In genomic region chr1:56444960-56445646, GRCh38 we compare ENCODE assay signal across 15 cellular contexts.
A peak's percentile ranks its signal among the peaks of the same experiment; 100 is the strongest.
DNase-seq lines count a peak whose midpoint lies in the region; ATAC-seq, FAIRE-seq and TF ChIP-seq lines count a peak whose summit lies in the region.
"Had no signal": no experiment of that assay in that cellular context is flagged by ENCODE, and none has a peak within 500 bp of the region (broad histone marks: within the 10 kb centered on the region; RNA-seq: fewer than 3 reads in every experiment).

No MANE protein-coding gene starts in this region.

- H2BK120ac ChIP-seq in H1 (replicated peaks; ENCODE audit: low read depth, low read length) (no peak overlapping the region), trophoblast cell (ENCODE audit: insufficient read depth, low read length, poor library complexity) (no peak overlapping the region)

- H4K5ac ChIP-seq in H1 (ENCODE audit: insufficient read length, low read depth, low read length), result no peak overlapping the region

- H3K79me2 ChIP-seq in H1 (ENCODE audit: control insufficient read depth in 1 of 2, insufficient read depth in 2 of 2, low read length in 2 of 2), result no peaks in the 10 kb centered on the region
- no peaks in the 10 kb centered on the region for H3K79me2 ChIP-seq in trophoblast cell (ENCODE audit: control insufficient read depth, insufficient read depth, low read length, poor library complexity)

- no peaks in the 10 kb centered on the region for H3K36me3 Mint-ChIP-seq in CD14-positive monocyte
- H3K36me3 Mint-ChIP-seq: CD4-positive, alpha-beta memory T cell had no signal

- H2BK20ac ChIP-seq in H1 (ENCODE audit: low read length), result no peak overlapping the region

- H3K4me2 ChIP-seq in H1 (ENCODE audit: insufficient read depth in 1 of 2, low read depth in 2 of 2, low read length in 2 of 2), result no peak overlapping the region
- no peak overlapping the region for H3K4me2 ChIP-seq in trophoblast cell (ENCODE audit: low read length)
- H3K4me2 ChIP-seq: BLaER1 treated with 17β-estradiol and CSF1 and Interleukin-3, amounts not matched to agents 10 nM and 100 nM had no signal

- POLR2A ChIA-PET in H1 (lab: Charles Lee; ENCODE audit: partially characterized antibody), result no interaction called here

- no peak overlapping the region for H2AFZ ChIP-seq in H1 (ENCODE audit: low read length)
- no peak overlapping the region for H2AFZ ChIP-seq in trophoblast cell (ENCODE audit: insufficient read depth, low read length, poor library complexity)
- H2AFZ ChIP-seq: GM23248 had no signal

- no peak overlapping the region for H3K56ac ChIP-seq in H1 (replicated peaks; ENCODE audit: insufficient read length, low read depth, low read length)

- no peak for TF ChIP-seq EP300 in H1 (IDR thresholded peaks at IDR 0.05; ENCODE audit: borderline replicate concordance in 1 of 2, low read depth in 2 of 2, low read length in 2 of 2)

- DNase-seq in CD14-positive monocyte (ENCODE audit: low spot score) (no peak), H1 (ENCODE audit: low read depth in 1 of 2, low spot score in 2 of 2) (no peak), lower lobe of right lung (no peak), trophoblast cell (no peak), occipital lobe (lab: John Stamatoyannopoulos, UW) (no peak)
- no peak for DNase-seq in activated CD8-positive, alpha-beta memory T cell treated with anti-CD3 and anti-CD28 coated beads, Interleukin-2, amount 50 U/mL, for 48 hours
- DNase-seq in activated T-cell treated with anti-CD3 and anti-CD28 coated beads, Interleukin-2, amount 50 U/mL, for 1 hour, result no peak
- DNase-seq: ACHN; CD4-positive, alpha-beta memory T cell; DMS79; GM23248; H7 had no signal

- H3K23me2 ChIP-seq in H1 (ENCODE audit: low read depth, low read length), result no peaks in the 10 kb centered on the region

- ATAC-seq in lower lobe of right lung, result peak; percentile 9 to 15
- ATAC-seq: GM12878 had no signal

- CTCF ChIA-PET in H1 (lab: Charles Lee; ENCODE audit: partially characterized antibody), result interaction anchor here (0.8 to 1.4 kb wide), 2 partner anchors 13 to 136 kb away, joined by 3 to 4 read pairs; no protein-coding TSS in a partner anchor

- no peak for TF ChIP-seq POLR2A in H1 (IDR thresholded peaks at IDR 0.05; ENCODE audit: control extremely low read depth in 1 of 2, low read depth in 2 of 2, low read length in 2 of 2)

- H3K9ac ChIP-seq in H1 (replicated peaks in 1 of 4; ENCODE audit: extremely low read depth in 1 of 4, low read depth in 3 of 4, low read length in 3 of 4), result no peak overlapping the region
- no peak overlapping the region for H3K9ac ChIP-seq in trophoblast cell (ENCODE audit: low read length)
- H3K9ac ChIP-seq: BLaER1 treated with 17β-estradiol and CSF1 and Interleukin-3, amounts not matched to agents 10 nM and 100 nM; GM23248 had no signal

- H3K27me3 Mint-ChIP-seq in CD14-positive monocyte (ENCODE audit: low read depth in 3 of 3), result peaks cover 0 to 5% (median under 1%) of the 10 kb centered on the region in 3 donors
- H3K27me3 Mint-ChIP-seq: CD4-positive, alpha-beta memory T cell had no signal

- intact Hi-C loops in CD14-positive monocyte (cut with micrococcal nuclease) (no loop called here), lower lobe of right lung (cut with DNase I) (no loop called here)

- WGBS in H1 (ENCODE audit: extremely low coverage in 1 of 2, insufficient coverage in 1 of 2, insufficient read length in 1 of 2, insufficient replicate concordance in 2 of 2, low coverage in 1 of 2, low lambda C conversion rate in 2 of 2, missing lambda C conversion rate in 1 of 2), 2 experiments, result 90% methylated on average over 7 of the region's 7 CpGs; no CpG with 5 or more reads in 1 of the 2 experiments
- no CpG with 5 or more reads among the region's 7 CpGs for WGBS in trophoblast cell (ENCODE audit: extremely low coverage, insufficient coverage, insufficient read length)

- H3K36me3 ChIP-seq in H1 (ENCODE audit: control insufficient read depth in 2 of 4, insufficient read depth in 4 of 4, low read length in 3 of 4) (no peaks in the 10 kb centered on the region), lower lobe of right lung (no peaks in the 10 kb centered on the region), trophoblast cell (ENCODE audit: control insufficient read depth in 1 of 2, insufficient read depth in 2 of 2, low read length in 2 of 2) (no peaks in the 10 kb centered on the region)
- H3K36me3 ChIP-seq: BLaER1 treated with 17β-estradiol and CSF1 and Interleukin-3, amounts not matched to agents 10 nM and 100 nM had no signal

- TF ChIP-seq CTCF in CD14-positive monocyte (IDR thresholded peaks at IDR 0.05), result no peak
- TF ChIP-seq CTCF in H1 (IDR thresholded peaks at IDR 0.05; ENCODE audit: control extremely low read depth in 1 of 3, insufficient read depth in 1 of 3, low read depth in 1 of 3, low read length in 3 of 3), result no peak
- no peak for TF ChIP-seq CTCF in lower lobe of right lung (IDR thresholded peaks at IDR 0.05)

- no peak overlapping the region for H4K8ac ChIP-seq in H1 (ENCODE audit: extremely low read depth, insufficient read depth, low read length)
- H4K8ac ChIP-seq in trophoblast cell (ENCODE audit: low read depth, low read length), result no peak overlapping the region

- H2BK12ac ChIP-seq in H1 (ENCODE audit: low read depth, low read length), result no peak overlapping the region
- H2BK12ac ChIP-seq in trophoblast cell (ENCODE audit: low read length), result peak overlapping the region; percentile 6

- FAIRE-seq in H1 (lab: Jason Lieb, UNC), result no peak
- FAIRE-seq: GM12878, GM18507 had no signal

- H3K18ac ChIP-seq in H1 (ENCODE audit: extremely low read depth, low read length) (no peak overlapping the region), trophoblast cell (ENCODE audit: low read length) (no peak overlapping the region)

- H3K23ac ChIP-seq in H1 (ENCODE audit: insufficient read length) (no peak overlapping the region), trophoblast cell (ENCODE audit: low read length) (no peak overlapping the region)

- H3K4me1 ChIP-seq in H1 (replicated peaks in 1 of 4; ENCODE audit: control insufficient read depth in 3 of 4, insufficient read depth in 4 of 4, low read length in 3 of 4) (peaks cover 2 to 6% (median 4%) of the 10 kb centered on the region in 4 experiments; a peak in 5 of 7 replicates), lower lobe of right lung (peaks cover 32% of the 10 kb centered on the region), trophoblast cell (ENCODE audit: control insufficient read depth in 1 of 2, insufficient read depth in 2 of 2, low read length in 2 of 2) (peaks cover 5 to 12% of the 10 kb centered on the region in 2 experiments)

- H2BK5ac ChIP-seq in H1 (ENCODE audit: low read depth, low read length) (no peak overlapping the region), trophoblast cell (ENCODE audit: low read depth, low read length, poor library complexity) (no peak overlapping the region)

- peak overlapping the region in 6 of 7 donors; percentile 4 to 85 (median 45) for H3K27ac Mint-ChIP-seq in CD14-positive monocyte
- H3K27ac Mint-ChIP-seq: CD4-positive, alpha-beta memory T cell had no signal

- H2AK5ac ChIP-seq in H1 (ENCODE audit: low read depth, low read length), result no peak overlapping the region
- H2AK5ac ChIP-seq in trophoblast cell (ENCODE audit: low read length), result no peak overlapping the region

- H4K91ac ChIP-seq in H1 (replicated peaks; ENCODE audit: insufficient read length, low read length), result no peak overlapping the region
- H4K91ac ChIP-seq in trophoblast cell (ENCODE audit: low read depth, low read length), result no peak overlapping the region

- H4K20me1 ChIP-seq in H1 (replicated peaks in 1 of 2; ENCODE audit: control insufficient read depth in 1 of 2, insufficient read depth in 2 of 2, low read length in 2 of 2), result no peaks in the 10 kb centered on the region
- H4K20me1 ChIP-seq: BLaER1 treated with 17β-estradiol and CSF1 and Interleukin-3, amounts not matched to agents 10 nM and 100 nM had no signal

- H3K27me3 ChIP-seq in H1 (replicated peaks in 1 of 4; ENCODE audit: control insufficient read depth in 3 of 4, extremely low read depth in 1 of 4, insufficient read depth in 3 of 4, low read length in 3 of 4), result peaks cover 0 to 2% (median 0%) of the 10 kb centered on the region in 4 experiments; a peak in 1 of 7 replicates
- no peaks in the 10 kb centered on the region for H3K27me3 ChIP-seq in lower lobe of right lung (ENCODE audit: low read depth)
- H3K27me3 ChIP-seq in trophoblast cell (ENCODE audit: insufficient read depth, low read length), result no peaks in the 10 kb centered on the region

- no peaks in the 10 kb centered on the region for H3K79me1 ChIP-seq in H1 (ENCODE audit: low read depth, low read length)
- no peaks in the 10 kb centered on the region for H3K79me1 ChIP-seq in trophoblast cell (ENCODE audit: low read length)

- H3K4me3 ChIP-seq in H1 (ENCODE audit: extremely low read depth in 1 of 4, insufficient read depth in 2 of 4, low read depth in 3 of 4, low read length in 4 of 4) (no peak overlapping the region), lower lobe of right lung (no peak overlapping the region), trophoblast cell (ENCODE audit: low read depth, low read length) (no peak overlapping the region)
- H3K4me3 ChIP-seq: BLaER1 treated with 17β-estradiol and CSF1 and Interleukin-3, amounts not matched to agents 10 nM and 100 nM; GM12878; GM23248 had no signal

- H3K4ac ChIP-seq in H1 (replicated peaks; ENCODE audit: insufficient read length, low read depth, low read length) (no peak overlapping the region), trophoblast cell (ENCODE audit: low read depth, low read length) (no peak overlapping the region)

- H3K27ac ChIP-seq in H1 (ENCODE audit: low read depth, low read length) (no peak overlapping the region), lower lobe of right lung (no peak overlapping the region), trophoblast cell (ENCODE audit: low read depth, low read length) (no peak overlapping the region)
- H3K27ac ChIP-seq: BLaER1 treated with 17β-estradiol and CSF1 and Interleukin-3, amounts not matched to agents 10 nM and 100 nM; GM23248 had no signal

- no peak overlapping the region for H3K14ac ChIP-seq in H1 (ENCODE audit: insufficient read length)
- no peak overlapping the region for H3K14ac ChIP-seq in trophoblast cell (ENCODE audit: low read length)

- H2BK15ac ChIP-seq in H1 (ENCODE audit: low read length), result 0 out of 2 replicates have a peak overlapping the region, but pooled peaks have one; percentile 35

- H3K4me3 Mint-ChIP-seq in CD14-positive monocyte, result no peak overlapping the region
- H3K4me3 Mint-ChIP-seq: CD4-positive, alpha-beta memory T cell had no signal

- H3K9me3 ChIP-seq in H1 (ENCODE audit: insufficient read depth in 2 of 2, low read depth in 1 of 2, low read length in 1 of 2) (no peaks in the 10 kb centered on the region), lower lobe of right lung (no peaks in the 10 kb centered on the region), trophoblast cell (ENCODE audit: insufficient read depth, low read depth, low read length) (no peaks in the 10 kb centered on the region)
- H3K9me3 ChIP-seq: BLaER1 treated with 17β-estradiol and CSF1 and Interleukin-3, amounts not matched to agents 10 nM and 100 nM had no signal

- peaks cover 31% of the 10 kb centered on the region for H3K4me1 Mint-ChIP-seq in CD14-positive monocyte
- H3K4me1 Mint-ChIP-seq: CD4-positive, alpha-beta memory T cell had no signal

- H4K12ac ChIP-seq in trophoblast cell (ENCODE audit: low read depth, low read length), result no peak overlapping the region

- no peak for TF ChIP-seq RAD21 in H1 (IDR thresholded peaks at IDR 0.05 in 1 of 2, conservative IDR thresholded peaks at IDR 0.05 in 1 of 2; ENCODE audit: low read depth in 2 of 2, low read length in 2 of 2)

- H3K9me3 Mint-ChIP-seq in CD14-positive monocyte, result peaks cover 0 to 2% (median 0%) of the 10 kb centered on the region in 7 donors
